Comparison of ENCODE assay signal across 15 cellular contexts in the genomic region with DNA sequence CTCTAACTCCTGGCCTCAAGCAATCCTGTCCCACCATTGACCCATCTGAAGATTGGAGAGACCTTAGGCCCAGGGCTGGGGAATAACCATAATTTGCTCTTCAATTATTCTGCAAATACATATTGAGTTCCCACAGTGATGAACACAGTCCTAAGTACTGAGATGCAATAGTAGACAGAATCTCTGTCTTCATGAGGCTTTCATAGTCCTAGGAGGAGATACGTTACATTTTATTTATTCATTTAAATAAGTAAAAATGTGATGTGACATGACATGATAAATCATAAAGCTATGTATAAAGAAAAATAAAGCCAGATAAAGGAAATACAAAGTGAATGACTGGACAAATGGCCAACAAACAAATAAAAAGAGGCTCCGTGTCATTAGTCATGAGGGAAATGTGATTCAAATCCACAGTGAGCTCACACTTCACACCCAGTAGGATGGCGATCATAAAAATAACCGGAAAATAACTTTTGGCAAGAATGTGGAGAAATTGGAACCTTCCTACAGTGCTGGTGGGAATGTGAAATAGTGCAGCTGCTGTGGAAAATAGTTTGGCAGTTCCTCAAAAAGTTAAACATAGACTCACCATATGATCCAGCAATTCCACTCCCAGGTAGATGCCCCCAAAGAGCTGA. TPM values are rescaled to one million over a fixed set of nuclear protein-coding genes. Genes with fewer than 3 reads are reported as not detected.
DNase-seq lines count a peak whose midpoint lies in the region; ATAC-seq and TF ChIP-seq lines count a peak whose summit lies in the region.
"Had no signal": no experiment of that assay in that cellular context is flagged by ENCODE, and none has a peak within 500 bp of the region (broad histone marks: within the 10 kb centered on the region; RNA-seq: fewer than 3 reads in every experiment).

No MANE protein-coding gene starts in this region.

- H3K27me3 Mint-ChIP-seq in activated CD4-positive, alpha-beta T cell treated with anti-CD3 and anti-CD28 coated beads, Interleukin-2, amount 10 ng/mL, durations not matched to agents 7 days and 5 days: peaks cover 10% of the 10 kb centered on the region
- H3K27me3 Mint-ChIP-seq in naive thymus-derived CD4-positive, alpha-beta T cell: peaks cover 21 to 48% (median 43%) of the 10 kb centered on the region in 5 donors

- peak overlapping the region; percentile 47 for H3K27ac ChIP-seq in RWPE2 (ENCODE audit: poor library complexity, severe bottlenecking)
- H3K27ac ChIP-seq in naive thymus-derived CD4-positive, alpha-beta T cell (ENCODE audit: low read depth, low read length): no peak overlapping the region
- H3K27ac ChIP-seq: cardiac muscle cell, VCaP had no signal

- CTCF ChIA-PET in activated CD4-positive, alpha-beta T cell treated with anti-CD3 and anti-CD28 coated beads, Interleukin-2, amount 10 ng/mL, durations not matched to agents 7 days and 5 days (lab: Charles Lee): interaction anchor here (0.6 kb wide), 1 partner anchor 36 kb away, joined by 3 read pairs; no protein-coding TSS in a partner anchor
- CTCF ChIA-PET in naive thymus-derived CD4-positive, alpha-beta T cell (lab: Charles Lee): no interaction called here

- intact Hi-C loops in naive thymus-derived CD4-positive, alpha-beta T cell (cut with micrococcal nuclease): no loop called here

- H3K4me1 ChIP-seq in RWPE2 (ENCODE audit: insufficient read depth, poor library complexity, severe bottlenecking): no peaks in the 10 kb centered on the region
- no peaks in the 10 kb centered on the region for H3K4me1 ChIP-seq in naive thymus-derived CD4-positive, alpha-beta T cell (ENCODE audit: control insufficient read depth in 2 of 2, insufficient read depth in 2 of 2, low read length in 2 of 2)

- no peaks in the 10 kb centered on the region for H3K9me3 ChIP-seq in RWPE2 (ENCODE audit: severe bottlenecking)
- H3K9me3 ChIP-seq in naive thymus-derived CD4-positive, alpha-beta T cell (ENCODE audit: control insufficient read depth in 2 of 3, low read length in 3 of 3): no peaks in the 10 kb centered on the region

- ATAC-seq in RWPE2 (ENCODE audit: low read depth): peak; percentile 70
- ATAC-seq in naive thymus-derived CD4-positive, alpha-beta T cell: no peak
- ATAC-seq: natural killer cell treated with Interleukin-12 subunit alpha and Interleukin-12 subunit beta and Interleukin-15 and Interleukin-18, amount 100 ng/mL, for 72 hours; stimulated activated effector memory CD8-positive, alpha-beta T cell treated with anti-CD3 and anti-CD28 coated beads, Interleukin-12 subunit alpha, Interleukin-12 subunit beta, amount 100 ng/mL, for 72 hours had no signal

- no peak overlapping the region for H3K4me3 Mint-ChIP-seq in activated CD4-positive, alpha-beta T cell treated with anti-CD3 and anti-CD28 coated beads, Interleukin-2, amount 10 ng/mL, durations not matched to agents 7 days and 5 days
- H3K4me3 Mint-ChIP-seq in naive thymus-derived CD4-positive, alpha-beta T cell: no peak overlapping the region
- H3K4me3 Mint-ChIP-seq: natural killer cell treated with Interleukin-12 subunit alpha and Interleukin-12 subunit beta and Interleukin-15 and Interleukin-18, amount 100 ng/mL, for 72 hours; stimulated activated effector memory CD8-positive, alpha-beta T cell treated with anti-CD3 and anti-CD28 coated beads, Interleukin-12 subunit alpha, Interleukin-12 subunit beta, amount 100 ng/mL, for 72 hours had no signal

- peaks cover 14% of the 10 kb centered on the region for H3K4me1 Mint-ChIP-seq in activated CD4-positive, alpha-beta T cell treated with anti-CD3 and anti-CD28 coated beads, Interleukin-2, amount 10 ng/mL, durations not matched to agents 7 days and 5 days
- H3K4me1 Mint-ChIP-seq in naive thymus-derived CD4-positive, alpha-beta T cell: peaks cover 0 to 13% (median 0%) of the 10 kb centered on the region in 7 donors
- H3K4me1 Mint-ChIP-seq: stimulated activated effector memory CD8-positive, alpha-beta T cell treated with anti-CD3 and anti-CD28 coated beads, Interleukin-12 subunit alpha, Interleukin-12 subunit beta, amount 100 ng/mL, for 72 hours had no signal

- H3K27me3 ChIP-seq in RWPE2 (ENCODE audit: insufficient read depth, poor library complexity, severe bottlenecking): no peaks in the 10 kb centered on the region
- H3K27me3 ChIP-seq in naive thymus-derived CD4-positive, alpha-beta T cell (ENCODE audit: control insufficient read depth in 2 of 2, insufficient read depth in 2 of 2, low read length in 2 of 2): no peaks in the 10 kb centered on the region
- H3K27me3 ChIP-seq: cardiac muscle cell had no signal

- no peak overlapping the region for H3K4me3 ChIP-seq in RWPE2 (ENCODE audit: severe bottlenecking)
- H3K4me3 ChIP-seq in fibroblast of mammary gland (ENCODE audit: control insufficient read depth, low read depth, low read length): no peak overlapping the region
- H3K4me3 ChIP-seq in naive thymus-derived CD4-positive, alpha-beta T cell (ENCODE audit: low read length): no peak overlapping the region
- H3K4me3 ChIP-seq: cardiac muscle cell had no signal

- DNase-seq in GM04503 (ENCODE audit: low read depth) (peak; percentile 94), RWPE2 (ENCODE audit: low spot score) (no peak), fibroblast of mammary gland (ENCODE audit: low read depth) (peak; percentile 86), stromal cell of bone marrow (ENCODE audit: low read depth) (peak; percentile 90), HPDE6-E6E7 (ENCODE audit: extremely low spot score) (no peak)
- no peak for DNase-seq in activated CD4-positive, alpha-beta T cell treated with anti-CD3 and anti-CD28 coated beads, Interleukin-2, amount 10 ng/mL, durations not matched to agents 7 days and 5 days
- no peak for DNase-seq in naive thymus-derived CD4-positive, alpha-beta T cell
- DNase-seq: activated CD8-positive, alpha-beta memory T cell treated with anti-CD3 and anti-CD28 coated beads for 24 hours; activated gamma-delta T cell treated with Interleukin-2 at 50 U/mL for 16 hours; NCI-H2227 treated with DMSO at 0.1 percent for 48 hours; stimulated activated CD4-positive, alpha-beta T cell treated with anti-CD3 and anti-CD28 coated beads, Interleukin-4, amount 100 ng/mL, for 24 hours had no signal

- POLR2A ChIA-PET in activated CD4-positive, alpha-beta T cell treated with anti-CD3 and anti-CD28 coated beads, Interleukin-2, amount 10 ng/mL, durations not matched to agents 7 days and 5 days (lab: Charles Lee): no interaction called here
- POLR2A ChIA-PET in naive thymus-derived CD4-positive, alpha-beta T cell (lab: Charles Lee): no interaction called here

- no peak for TF ChIP-seq CTCF in RWPE2 (IDR thresholded peaks at IDR 0.05; ENCODE audit: poor library complexity, severe bottlenecking)
- no peak for TF ChIP-seq CTCF in fibroblast of mammary gland (conservative IDR thresholded peaks at IDR 0.05; ENCODE audit: control insufficient read depth, insufficient read depth, low read depth, low read length)

- no peaks in the 10 kb centered on the region for H3K36me3 ChIP-seq in RWPE2 (ENCODE audit: low read depth)
- no peaks in the 10 kb centered on the region for H3K36me3 ChIP-seq in naive thymus-derived CD4-positive, alpha-beta T cell (ENCODE audit: control insufficient read depth in 2 of 3, insufficient read depth in 3 of 3, low read length in 3 of 3)
- H3K36me3 ChIP-seq: cardiac muscle cell had no signal

- no peak overlapping the region for H3K27ac Mint-ChIP-seq in activated CD4-positive, alpha-beta T cell treated with anti-CD3 and anti-CD28 coated beads, Interleukin-2, amount 10 ng/mL, durations not matched to agents 7 days and 5 days
- no peak overlapping the region for H3K27ac Mint-ChIP-seq in naive thymus-derived CD4-positive, alpha-beta T cell
- H3K27ac Mint-ChIP-seq: natural killer cell treated with Interleukin-12 subunit alpha and Interleukin-12 subunit beta and Interleukin-15 and Interleukin-18, amount 100 ng/mL, for 72 hours; stimulated activated effector memory CD8-positive, alpha-beta T cell treated with anti-CD3 and anti-CD28 coated beads, Interleukin-12 subunit alpha, Interleukin-12 subunit beta, amount 100 ng/mL, for 72 hours had no signal

- H3K9me3 Mint-ChIP-seq in activated CD4-positive, alpha-beta T cell treated with anti-CD3 and anti-CD28 coated beads, Interleukin-2, amount 10 ng/mL, durations not matched to agents 7 days and 5 days: peaks cover 2% of the 10 kb centered on the region
- peaks cover 0 to 4% (median 0%) of the 10 kb centered on the region in 11 donors for H3K9me3 Mint-ChIP-seq in naive thymus-derived CD4-positive, alpha-beta T cell
- H3K9me3 Mint-ChIP-seq: natural killer cell treated with Interleukin-12 subunit alpha and Interleukin-12 subunit beta and Interleukin-15 and Interleukin-18, amount 100 ng/mL, for 72 hours; stimulated activated effector memory CD8-positive, alpha-beta T cell treated with anti-CD3 and anti-CD28 coated beads, Interleukin-12 subunit alpha, Interleukin-12 subunit beta, amount 100 ng/mL, for 72 hours had no signal

- H3K36me3 Mint-ChIP-seq in activated CD4-positive, alpha-beta T cell treated with anti-CD3 and anti-CD28 coated beads, Interleukin-2, amount 10 ng/mL, durations not matched to agents 7 days and 5 days (ENCODE audit: low read depth): no peaks in the 10 kb centered on the region
- no peaks in the 10 kb centered on the region for H3K36me3 Mint-ChIP-seq in naive thymus-derived CD4-positive, alpha-beta T cell
- H3K36me3 Mint-ChIP-seq: natural killer cell treated with Interleukin-12 subunit alpha and Interleukin-12 subunit beta and Interleukin-15 and Interleukin-18, amount 100 ng/mL, for 72 hours; stimulated activated effector memory CD8-positive, alpha-beta T cell treated with anti-CD3 and anti-CD28 coated beads, Interleukin-12 subunit alpha, Interleukin-12 subunit beta, amount 100 ng/mL, for 72 hours had no signal

RNA-seq across cellular contexts. Expression of gene JCAD, which starts 52.1 kb away (rescaled TPM):
- under 1 TPM in 1 of 2 experiments, not detected in 1; 0.12 TPM for total RNA-seq in activated CD4-positive, alpha-beta T cell treated with anti-CD3 and anti-CD28 coated beads, Interleukin-2, amount 10 ng/mL, durations not matched to agents 7 days and 5 days
- total RNA-seq in naive thymus-derived CD4-positive, alpha-beta T cell: under 1 TPM in 2 of 5 experiments, not detected in 3; 0.44 to 0.56 TPM
- not detected for polyA plus RNA-seq in naive thymus-derived CD4-positive, alpha-beta T cell

Comparison
In these comparisons a context has a peak if more than half of its experiments do, and no peak if none do; other contexts are left out.
1. DNase-seq: peak in GM04503 (single experiment), fibroblast of mammary gland (single experiment) and stromal cell of bone marrow (single experiment); none in RWPE2 (single experiment), activated CD4-positive, alpha-beta T cell treated with anti-CD3 and anti-CD28 coated beads, Interleukin-2, amount 10 ng/mL, durations not matched to agents 7 days and 5 days (single experiment), naive thymus-derived CD4-positive, alpha-beta T cell (0 of 9) and HPDE6-E6E7 (single experiment).